Comparison of ENCODE assay signal across 15 cellular contexts in the genomic region with DNA sequence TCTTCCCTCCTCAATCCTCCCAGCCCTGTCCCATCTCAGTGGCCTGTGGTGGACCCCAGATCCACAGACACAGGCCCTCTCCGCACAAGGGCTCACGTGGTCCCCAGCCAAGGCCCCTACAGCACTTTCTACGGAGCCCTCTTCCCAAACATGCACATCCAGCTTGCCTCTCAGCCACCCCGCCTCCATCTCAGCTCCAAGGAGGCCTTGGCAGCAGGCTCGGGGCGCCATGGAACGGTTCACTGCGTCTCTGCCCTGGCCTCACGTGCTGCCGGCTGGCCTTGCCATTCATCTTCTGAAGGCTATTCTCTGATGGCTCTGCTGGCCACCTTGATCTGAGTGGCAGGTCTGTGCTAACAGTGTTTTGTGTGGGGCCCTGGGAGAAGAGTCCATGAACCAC. TPM values are rescaled to one million over a fixed set of nuclear protein-coding genes. Genes with fewer than 3 reads are reported as not detected.
DNase-seq lines count a peak whose midpoint lies in the region; ATAC-seq and TF ChIP-seq lines count a peak whose summit lies in the region.
"Had no signal": no experiment of that assay in that cellular context is flagged by ENCODE, and none has a peak within 500 bp of the region (broad histone marks: within the 10 kb centered on the region; RNA-seq: fewer than 3 reads in every experiment).

No MANE protein-coding gene starts in this region.

- H3K27ac ChIP-seq in BLaER1 treated with 17β-estradiol and CSF1 and Interleukin-3, amounts not matched to agents 10 nM and 100 nM: no peak overlapping the region
- H3K27ac ChIP-seq in SJSA1 (peak overlapping the region; percentile 80), smooth muscle cell (ENCODE audit: low read depth) (no peak overlapping the region)
- H3K27ac ChIP-seq: A549 had no signal

- H3K9me3 ChIP-seq in BLaER1 treated with 17β-estradiol and CSF1 and Interleukin-3, amounts not matched to agents 10 nM and 100 nM (replicated peaks in 1 of 11): peaks cover 13 to 32% (median 24%) of the 10 kb centered on the region in 11 experiments
- H3K9me3 ChIP-seq in SJSA1 (replicated peaks): peaks cover 7% of the 10 kb centered on the region
- H3K9me3 ChIP-seq in smooth muscle cell (replicated peaks; ENCODE audit: low read depth): no peaks in the 10 kb centered on the region
- H3K9me3 ChIP-seq: A549 had no signal

- 0 out of 22 replicates have a peak, but pooled peaks cover 0 to 5% (median 0%) of the 10 kb centered on the region in 11 experiments for H4K20me1 ChIP-seq in BLaER1 treated with 17β-estradiol and CSF1 and Interleukin-3, amounts not matched to agents 10 nM and 100 nM
- peaks cover 57% of the 10 kb centered on the region for H4K20me1 ChIP-seq in smooth muscle cell (ENCODE audit: low read depth)

- H2AFZ ChIP-seq in smooth muscle cell (ENCODE audit: low read depth): no peak overlapping the region
- H2AFZ ChIP-seq: GM23338 had no signal

- peaks cover 0 to 44% (median 28%) of the 10 kb centered on the region in 10 experiments; a peak in 16 of 20 replicates for H3K4me1 ChIP-seq in BLaER1 treated with 17β-estradiol and CSF1 and Interleukin-3, amounts not matched to agents 10 nM and 100 nM
- H3K4me1 ChIP-seq in SJSA1 (replicated peaks): peaks cover 27% of the 10 kb centered on the region
- no peaks in the 10 kb centered on the region for H3K4me1 ChIP-seq in smooth muscle cell (ENCODE audit: low read depth)
- H3K4me1 ChIP-seq: A549 had no signal

- H3K9ac ChIP-seq in BLaER1 treated with 17β-estradiol and CSF1 and Interleukin-3, amounts not matched to agents 10 nM and 100 nM: no peak overlapping the region
- H3K9ac ChIP-seq in smooth muscle cell (ENCODE audit: low read depth): no peak overlapping the region

- H3K79me2 ChIP-seq in smooth muscle cell (ENCODE audit: low read depth): no peaks in the 10 kb centered on the region

- H3K27me3 ChIP-seq in BLaER1 treated with 17β-estradiol and CSF1 and Interleukin-3, amounts not matched to agents 10 nM and 100 nM: peaks cover 0 to 21% (median 0%) of the 10 kb centered on the region in 11 experiments; a peak in 7 of 22 replicates
- no peaks in the 10 kb centered on the region for H3K27me3 ChIP-seq in SJSA1 (replicated peaks)
- H3K27me3 ChIP-seq in smooth muscle cell (ENCODE audit: low read depth): no peaks in the 10 kb centered on the region

- peaks cover 5% of the 10 kb centered on the region for H3F3A ChIP-seq in smooth muscle cell (ENCODE audit: low read depth)

- H3K36me3 ChIP-seq in BLaER1 treated with 17β-estradiol and CSF1 and Interleukin-3, amounts not matched to agents 10 nM and 100 nM: no peaks in the 10 kb centered on the region; a peak in 1 of 22 replicates
- H3K36me3 ChIP-seq in SJSA1: no peaks in the 10 kb centered on the region
- no peaks in the 10 kb centered on the region for H3K36me3 ChIP-seq in smooth muscle cell (ENCODE audit: low read depth)

- no peak for ATAC-seq in HG02970 (IDR thresholded peaks at IDR 0.05; ENCODE audit: low FRiP score, unreplicated experiment)
- no peak for ATAC-seq in HG03378 (IDR thresholded peaks at IDR 0.05; ENCODE audit: unreplicated experiment)
- ATAC-seq: A549, GM23338, HepG2 had no signal

- DNase-seq in SJSA1 (ENCODE audit: low read depth in 1 of 2, low spot score in 2 of 2): no peak
- DNase-seq in left kidney (ENCODE audit: low read depth, low spot score): peak; percentile 31
- DNase-seq in smooth muscle cell (lab: John Stamatoyannopoulos, UW; ENCODE audit: unreplicated experiment): no peak
- no peak for DNase-seq in COLO668 (lab: John Stamatoyannopoulos, UW; ENCODE audit: unreplicated experiment)
- DNase-seq in NCI-H1105 (lab: John Stamatoyannopoulos, UW): no peak
- DNase-seq: CD4-positive, CD25-positive, alpha-beta regulatory T cell; DMS79; H9 had no signal

- no peak for TF ChIP-seq CTCF in smooth muscle cell (IDR thresholded peaks at IDR 0.05; ENCODE audit: borderline replicate concordance, insufficient read depth, poor library complexity, severe bottlenecking)

- WGBS in smooth muscle cell (ENCODE audit: low lambda C conversion rate): 98% methylated on average over 10 of the region's 10 CpGs

- no peak overlapping the region for H3K4me3 ChIP-seq in BLaER1 treated with 17β-estradiol and CSF1 and Interleukin-3, amounts not matched to agents 10 nM and 100 nM
- no peak overlapping the region for H3K4me3 ChIP-seq in SJSA1
- H3K4me3 ChIP-seq in smooth muscle cell: no peak overlapping the region
- H3K4me3 ChIP-seq: A549, GM23338 had no signal

- H3K4me2 ChIP-seq in BLaER1 treated with 17β-estradiol and CSF1 and Interleukin-3, amounts not matched to agents 10 nM and 100 nM: peak overlapping the region in 7 of 11 experiments; percentile 38 to 78 (median 63); a peak in 11 of 22 replicates
- peak overlapping the region; percentile 60 for H3K4me2 ChIP-seq in smooth muscle cell
- H3K4me2 ChIP-seq: A549, GM23338 had no signal

RNA-seq across cellular contexts. Expression of gene GNAS-AS1, which starts 33.0 kb away (rescaled TPM):
- not detected in 2 replicates for total RNA-seq in SJSA1 (2014; rRNA removed; shearing (Covaris generic))
- total RNA-seq in smooth muscle cell: 0.13 and 0.40 TPM in 2 replicates
- polyA plus RNA-seq in smooth muscle cell: 0.35 TPM in 1 of 2 replicates, not detected in the other
- total RNA-seq: G401, HepG2 had no signal
- polyA plus RNA-seq: A549; CD4-positive, CD25-positive, alpha-beta regulatory T cell; HepG2 had no signal

RNA-seq across cellular contexts. Expression of gene GNAS, which starts 34.8 kb away (rescaled TPM):
- total RNA-seq in SJSA1 (2014; rRNA removed; shearing (Covaris generic)): 726 and 1,015 TPM in 2 replicates
- 1,103 and 1,240 TPM in 2 replicates for total RNA-seq in smooth muscle cell
- 1,914 and 1,960 TPM in 2 replicates for polyA plus RNA-seq in smooth muscle cell
